In genomic region chr1:201489656-201490261, GRCh38 we compare ENCODE assay signal across 1 cellular context.
TF ChIP-seq lines count a peak whose summit lies in the region.

No MANE protein-coding gene starts in this region.

TF ChIP-seq in GM23338, 12 proteins besides CTCF, POLR2A, EP300 and RAD21 (continued from another document):
- TF ChIP-seq ZNF114 (CRISPR knock-in tag; IDR thresholded peaks at IDR 0.05) (no peak), REST (IDR thresholded peaks at IDR 0.05; ENCODE audit: unreplicated experiment) (no peak), POLR2AphosphoS5 (IDR thresholded peaks at IDR 0.05; ENCODE audit: low read depth) (no peak), ETS1 (IDR thresholded peaks at IDR 0.05) (no peak), EZH2 (IDR thresholded peaks at IDR 0.05; ENCODE audit: low read depth, unreplicated experiment) (no peak), CREB1 (CRISPR knock-in tag; IDR thresholded peaks at IDR 0.05; ENCODE audit: low read depth) (no peak), ZNF462 (CRISPR knock-in tag; IDR thresholded peaks at IDR 0.05) (no peak), STAT1 (IDR thresholded peaks at IDR 0.05; ENCODE audit: unreplicated experiment) (no peak), NANOG (IDR thresholded peaks at IDR 0.05; ENCODE audit: borderline replicate concordance) (no peak)
